Comparison of ENCODE assay signal across 1 cellular context in the genomic region with DNA sequence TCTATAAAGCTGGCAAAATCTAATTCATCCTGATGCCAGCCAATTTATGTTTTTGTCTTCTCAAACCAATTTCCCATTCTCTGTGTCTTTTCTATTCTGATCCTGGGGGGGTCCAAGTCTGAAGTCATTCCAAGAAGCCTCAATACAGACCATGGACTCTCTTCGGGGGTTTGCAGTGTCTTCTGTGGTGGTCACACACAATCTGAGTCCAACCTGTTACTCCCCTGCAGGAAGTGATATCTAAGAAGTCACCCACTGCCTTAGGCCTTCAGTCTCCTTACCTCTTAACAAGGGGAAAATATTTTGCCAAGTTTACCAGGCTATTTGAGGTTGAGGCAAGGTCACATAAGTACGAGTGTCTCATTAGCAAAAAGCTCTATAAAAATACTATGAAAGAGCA.
TF ChIP-seq lines count a peak whose summit lies in the region.

No MANE protein-coding gene starts in this region.

TF ChIP-seq in HEK293, 187 proteins besides CTCF, POLR2A, EP300 and RAD21:
- TF ChIP-seq SP7 (tag by site-specific recombination; IDR thresholded peaks at IDR 0.05), result no peak
- no peak for TF ChIP-seq ZXDB (tag by site-specific recombination; IDR thresholded peaks at IDR 0.05)
- TF ChIP-seq GFI1B (tag by site-specific recombination; IDR thresholded peaks at IDR 0.05), result no peak
- no peak for TF ChIP-seq ZBTB7A (tag by site-specific recombination; IDR thresholded peaks at IDR 0.05; ENCODE audit: low read depth)
- no peak for TF ChIP-seq SALL2 (tag by site-specific recombination; IDR thresholded peaks at IDR 0.05; ENCODE audit: borderline replicate concordance)
- TF ChIP-seq SCRT2 (tag by site-specific recombination; IDR thresholded peaks at IDR 0.05), result peak; percentile 76
- TF ChIP-seq, protein P1, sequence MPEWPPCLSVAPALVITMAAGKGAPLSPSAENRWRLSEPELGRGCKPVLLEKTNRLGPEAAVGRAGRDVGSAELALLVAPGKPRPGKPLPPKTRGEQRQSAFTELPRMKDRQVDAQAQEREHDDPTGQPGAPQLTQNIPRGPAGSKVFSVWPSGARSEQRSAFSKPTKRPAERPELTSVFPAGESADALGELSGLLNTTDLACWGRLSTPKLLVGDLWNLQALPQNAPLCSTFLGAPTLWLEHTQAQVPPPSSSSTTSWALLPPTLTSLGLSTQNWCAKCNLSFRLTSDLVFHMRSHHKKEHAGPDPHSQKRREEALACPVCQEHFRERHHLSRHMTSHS (tag by site-specific recombination; IDR thresholded peaks at IDR 0.05), result no peak
